ENCODE assay signal across 22 cellular contexts in genomic region chr13:97948041-97948440, GRCh38. TPM values are rescaled to one million over a fixed set of nuclear protein-coding genes. Genes with fewer than 3 reads are reported as not detected.
DNase-seq lines count a peak whose midpoint lies in the region; ATAC-seq, FAIRE-seq and TF ChIP-seq lines count a peak whose summit lies in the region.
"Had no signal": no experiment of that assay in that cellular context is flagged by ENCODE, and none has a peak within 500 bp of the region (broad histone marks: within the 10 kb centered on the region; RNA-seq: fewer than 3 reads in every experiment).

No MANE protein-coding gene starts in this region.

- H3K27me3 ChIP-seq in SK-N-SH (ENCODE audit: insufficient read depth), result no peaks in the 10 kb centered on the region

- H3K36me3 ChIP-seq in SK-N-SH (replicated peaks in 1 of 2; ENCODE audit: control insufficient read depth in 1 of 2, insufficient read depth in 2 of 2, low read length in 1 of 2), result no peaks in the 10 kb centered on the region

- H3K4me3 ChIP-seq in A549 (no peak overlapping the region), SK-N-SH (ENCODE audit: low read depth in 2 of 2, low read length in 1 of 2) (no peak overlapping the region), foreskin fibroblast (ENCODE audit: low read depth in 1 of 2, low read length in 2 of 2) (no peak overlapping the region)

- H3K4me2 ChIP-seq in A549 (peak overlapping the region; percentile 59; the same call in 1 of the 3 replicates), SK-N-SH (no peak overlapping the region)

- H3K9me3 ChIP-seq in A549, result 0 out of 3 replicates have a peak, but pooled peaks cover 4% of the 10 kb centered on the region
- no peaks in the 10 kb centered on the region for H3K9me3 ChIP-seq in SK-N-SH

- TF ChIP-seq CTCF in A549 (IDR thresholded peaks at IDR 0.05) (no peak), SK-N-SH (IDR thresholded peaks at IDR 0.05) (no peak), foreskin fibroblast (IDR thresholded peaks at IDR 0.05; ENCODE audit: low read depth, low read length) (no peak)

- no peak overlapping the region for H3K9ac ChIP-seq in SK-N-SH

- no peak for TF ChIP-seq EP300 in A549 (IDR thresholded peaks at IDR 0.05)
- no peak for TF ChIP-seq EP300 in SK-N-SH (IDR thresholded peaks at IDR 0.05; ENCODE audit: borderline replicate concordance in 1 of 2, low read depth in 1 of 2, low read length in 1 of 2)

- DNase-seq in A549 (ENCODE audit: low read depth in 1 of 2, low spot score in 1 of 2), result no peak
- peak; percentile 30 for DNase-seq in HT1080 (ENCODE audit: low read depth)
- no peak for DNase-seq in SK-N-SH
- DNase-seq in foreskin fibroblast, result peak; percentile 34 to 70
- no peak for DNase-seq in NCI-H2107 (lab: John Stamatoyannopoulos, UW)
- no peak for DNase-seq in cortex of kidney (lab: John Stamatoyannopoulos, UW)
- DNase-seq: activated CD4-positive, alpha-beta T cell treated with anti-CD3 and anti-CD28 coated beads for 36 hours; activated T-cell treated with anti-CD3 and anti-CD28 coated beads for 4 hours; aorta; left ventricle myocardium superior; naive B cell; NCI-H1092; NCI-H187; NCI-H526; stimulated activated naive CD4-positive, alpha-beta T cell treated with Interleukin-2 at 50 U/mL for 16 hours had no signal

- no peaks in the 10 kb centered on the region for H3K79me2 ChIP-seq in SK-N-SH (ENCODE audit: insufficient read depth)

- H3K9me2 ChIP-seq in SK-N-SH, result no peaks in the 10 kb centered on the region

- ATAC-seq in A549 (0 out of 6 replicates have a peak, but pooled peaks of 1 of the 2 experiments have one; percentile 24), HG02973 (IDR thresholded peaks at IDR 0.05; ENCODE audit: unreplicated experiment) (no peak), GM19455 (IDR thresholded peaks at IDR 0.05; ENCODE audit: unreplicated experiment) (no peak)
- ATAC-seq: activated CD4-positive, alpha-beta T cell treated with anti-CD3 and anti-CD28 coated beads for 36 hours; left ventricle myocardium superior had no signal

- no peak for TF ChIP-seq POLR2A in A549 (IDR thresholded peaks at IDR 0.05; ENCODE audit: low read length)

- 88% methylated on average over 3 of the region's 3 CpGs for WGBS in A549 (ENCODE audit: missing lambda C conversion rate)
- 92% methylated on average over 3 of the region's 3 CpGs for WGBS in SK-N-SH (ENCODE audit: low lambda C conversion rate)

- H3K4me1 ChIP-seq in A549 (peaks cover 33% of the 10 kb centered on the region), SK-N-SH (ENCODE audit: control insufficient read depth in 1 of 2, insufficient read depth in 2 of 2, low read depth in 1 of 2, low read length in 1 of 2) (peaks cover 0 to 37% of the 10 kb centered on the region in 2 experiments; a peak in 1 of 4 replicates)

- CTCF ChIA-PET in A549 (lab: Yijun Ruan, JAX) (interaction anchor here (1.7 kb wide), 1 partner anchor 33 kb away, joined by 3 read pairs; no protein-coding TSS in a partner anchor), SK-N-SH (lab: Yijun Ruan, JAX) (interaction anchor here (1.2 kb wide), 1 partner anchor 36 kb away, joined by 3 read pairs; no protein-coding TSS in a partner anchor)

- peaks cover 38% of the 10 kb centered on the region for H3F3A ChIP-seq in SK-N-SH (replicated peaks; ENCODE audit: insufficient read depth)

- FAIRE-seq in A549 (lab: Jason Lieb, UNC), result no peak
- FAIRE-seq: A204.1, endometrium, islet of Langerhans, RCC 7860, urothelium cell line had no signal

- no peaks in the 10 kb centered on the region for H4K20me1 ChIP-seq in SK-N-SH (ENCODE audit: insufficient read depth)

- no peak overlapping the region for H2AFZ ChIP-seq in SK-N-SH (ENCODE audit: low read depth)

- TF ChIP-seq RAD21 in A549 (conservative IDR thresholded peaks at IDR 0.05 in 1 of 2, IDR thresholded peaks at IDR 0.05 in 1 of 2) (no peak), SK-N-SH (IDR thresholded peaks at IDR 0.05; ENCODE audit: low read length) (no peak)

- POLR2A ChIA-PET in A549 (lab: Yijun Ruan, JAX), result no interaction called here
- POLR2A ChIA-PET in SK-N-SH (lab: Yijun Ruan, JAX), result no interaction called here

- H3K27ac ChIP-seq in A549 (peak overlapping the region; percentile 59 to 87), SK-N-SH (ENCODE audit: low read depth in 2 of 2, low read length in 1 of 2) (peak overlapping the region in 1 of 2 experiments; percentile 86; a peak in 2 of 4 replicates)

TF ChIP-seq in A549, 52 proteins besides CTCF, POLR2A, EP300 and RAD21 (continues in another document):
- TF ChIP-seq ESRRA (IDR thresholded peaks at IDR 0.05; ENCODE audit: borderline replicate concordance, low read length) (no peak), NFE2L2 (conservative IDR thresholded peaks at IDR 0.05; ENCODE audit: low read length) (no peak), BHLHE40 (IDR thresholded peaks at IDR 0.05; ENCODE audit: low read depth, low read length) (no peak), GATA3 (IDR thresholded peaks at IDR 0.05; ENCODE audit: borderline replicate concordance) (no peak), FOSB (CRISPR knock-in tag; IDR thresholded peaks at IDR 0.05) (no peak), TP53 (CRISPR knock-in tag; IDR thresholded peaks at IDR 0.05) (no peak), MAX (IDR thresholded peaks at IDR 0.05) (no peak), JUNB (IDR thresholded peaks at IDR 0.05) (no peak)
- TF ChIP-seq, protein P1, sequence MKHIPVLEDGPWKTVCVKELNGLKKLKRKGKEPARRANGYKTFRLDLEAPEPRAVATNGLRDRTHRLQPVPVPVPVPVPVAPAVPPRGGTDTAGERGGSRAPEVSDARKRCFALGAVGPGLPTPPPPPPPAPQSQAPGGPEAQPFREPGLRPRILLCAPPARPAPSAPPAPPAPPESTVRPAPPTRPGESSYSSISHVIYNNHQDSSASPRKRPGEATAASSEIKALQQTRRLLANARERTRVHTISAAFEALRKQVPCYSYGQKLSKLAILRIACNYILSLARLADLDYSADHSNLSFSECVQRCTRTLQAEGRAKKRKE (CRISPR knock-in tag; IDR thresholded peaks at IDR 0.05; ENCODE audit: low read depth), result no peak
- TF ChIP-seq, protein P2, sequence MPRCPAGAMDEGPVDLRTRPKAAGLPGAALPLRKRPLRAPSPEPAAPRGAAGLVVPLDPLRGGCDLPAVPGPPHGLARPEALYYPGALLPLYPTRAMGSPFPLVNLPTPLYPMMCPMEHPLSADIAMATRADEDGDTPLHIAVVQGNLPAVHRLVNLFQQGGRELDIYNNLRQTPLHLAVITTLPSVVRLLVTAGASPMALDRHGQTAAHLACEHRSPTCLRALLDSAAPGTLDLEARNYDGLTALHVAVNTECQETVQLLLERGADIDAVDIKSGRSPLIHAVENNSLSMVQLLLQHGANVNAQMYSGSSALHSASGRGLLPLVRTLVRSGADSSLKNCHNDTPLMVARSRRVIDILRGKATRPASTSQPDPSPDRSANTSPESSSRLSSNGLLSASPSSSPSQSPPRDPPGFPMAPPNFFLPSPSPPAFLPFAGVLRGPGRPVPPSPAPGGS (IDR thresholded peaks at IDR 0.05), result no peak

TF ChIP-seq in SK-N-SH, 30 proteins besides CTCF, POLR2A, EP300 and RAD21:
- 0 out of 2 replicates have a peak, but pooled peaks have one; percentile 16 for TF ChIP-seq JUND (IDR thresholded peaks at IDR 0.05)
- TF ChIP-seq TCF12 (IDR thresholded peaks at IDR 0.05), result no peak

RNA-seq across cellular contexts. Expression of gene IPO5, which starts 5.4 kb away (rescaled TPM):
- polyA plus RNA-seq in A549 (2011; rRNA removed), result 166 and 174 TPM in 2 replicates
- 55.0 and 60.2 TPM in 2 replicates for polyA plus RNA-seq in A549 (2012; cell fraction: cytosol; rRNA removed)
- 52.1 and 55.8 TPM in 2 replicates for polyA plus RNA-seq in A549 (2012; cell fraction: nucleus; rRNA removed)
- polyA plus RNA-seq in A549 (2017; fragmentation: RNase III; extraction: RNeasy Plus Mini Kit Qiagen cat#74134 plus additional on column Dnase treatment), result 98.1 to 106 TPM (median 98.4 TPM) in 3 replicates
- polyA minus RNA-seq in A549 (2011; rRNA and poly(A)+ RNA removed), result 126 and 128 TPM in 2 replicates
- total RNA-seq in HT1080 (2014; rRNA removed; shearing (Covaris generic)), result 177 and 187 TPM in 2 replicates
- polyA plus RNA-seq in HT1080 (2015; cell fraction: cytosol; rRNA removed), result 129 and 164 TPM in 2 replicates
- 228 and 257 TPM in 2 replicates for polyA plus RNA-seq in HT1080 (2015; cell fraction: nucleus; rRNA removed)
- 77.1 and 91.8 TPM in 2 replicates for polyA plus RNA-seq in SK-N-SH (2012; rRNA removed)
- polyA plus RNA-seq in SK-N-SH (2012; cell fraction: cytosol; rRNA removed), result 94.2 and 97.4 TPM in 2 replicates
- 62.2 and 136 TPM in 2 replicates for polyA plus RNA-seq in SK-N-SH (2012; cell fraction: nucleus; rRNA removed)

Comparison
In these comparisons a context has a peak if more than half of its experiments do, and no peak if none do; other contexts are left out.
1. DNase-seq: peak in HT1080 (single experiment) and foreskin fibroblast (2 of 2); none in A549 (0 of 2), SK-N-SH (single experiment), NCI-H2107 (single experiment) and cortex of kidney (single experiment).